In the genomic region with DNA sequence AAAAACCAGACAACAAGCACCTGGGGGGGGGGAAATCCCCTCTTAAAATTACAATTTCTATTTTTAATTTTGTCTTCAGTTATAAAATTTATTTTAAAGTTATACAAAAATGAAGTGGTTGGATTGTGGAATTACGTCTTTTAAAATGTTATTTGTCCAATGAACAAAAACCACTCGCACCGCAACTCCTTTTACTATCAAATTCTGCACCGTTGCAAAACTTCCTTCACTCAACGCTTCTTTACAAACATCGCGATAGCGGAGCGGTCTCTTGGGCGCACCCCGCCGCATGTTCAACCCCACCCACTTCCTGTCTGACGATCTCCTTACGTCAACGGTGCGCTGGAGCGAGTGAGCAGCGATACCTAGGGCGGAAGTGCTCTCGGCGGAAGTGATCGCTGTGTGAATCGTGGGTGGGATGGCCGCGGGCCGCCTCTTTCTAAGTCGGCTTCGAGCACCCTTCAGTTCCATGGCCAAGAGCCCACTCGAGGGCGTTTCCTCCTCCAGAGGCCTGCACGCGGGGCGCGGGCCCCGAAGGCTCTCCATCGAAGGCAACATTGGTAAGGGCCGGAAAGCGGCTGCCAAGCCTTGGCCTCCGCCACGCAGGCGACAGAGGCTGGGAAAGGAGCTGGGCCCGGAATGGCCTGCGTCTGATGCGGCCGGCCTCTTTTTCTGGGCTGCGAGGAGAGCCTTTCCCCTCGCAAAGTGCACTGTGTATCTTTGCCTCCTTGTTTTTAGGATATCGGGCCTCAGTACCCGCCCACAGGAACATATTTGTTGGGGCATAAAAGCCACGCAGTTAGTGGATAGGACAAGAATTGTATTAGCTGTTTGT, we compare ENCODE assay signal across 8 cellular contexts. TPM values are rescaled to one million over a fixed set of nuclear protein-coding genes. Genes with fewer than 3 reads are reported as not detected.
DNase-seq lines count a peak whose midpoint lies in the region; ATAC-seq, FAIRE-seq and TF ChIP-seq lines count a peak whose summit lies in the region.

Gene DGUOK (plus strand): TSS at position 388 of the 835 bp plus-strand sequence. CDS start 31 bp downstream, at position 419.

- peak within 1 kb of the TSS; percentile 96 for H3K27ac Mint-ChIP-seq in activated CD4-positive, alpha-beta T cell treated with anti-CD3 and anti-CD28 coated beads for 36 hours

- POLR2A ChIA-PET in activated CD4-positive, alpha-beta T cell treated with anti-CD3 and anti-CD28 coated beads for 36 hours (lab: Charles Lee) = interaction anchor here (1.4 kb wide), 1 partner anchor 37 kb away, joined by 6 read pairs; no protein-coding TSS in a partner anchor

- peaks cover 0 to 9% of the 10 kb centered on the region in 2 donors for H3K4me1 ChIP-seq in kidney (ENCODE audit: control insufficient read depth in 1 of 2, insufficient read depth in 1 of 2, low read depth in 1 of 2, low read length in 2 of 2)

- CTCF ChIA-PET in activated CD4-positive, alpha-beta T cell treated with anti-CD3 and anti-CD28 coated beads for 36 hours (lab: Charles Lee) = interaction anchor here (0.6 to 1.8 kb wide), 4 partner anchors 12 to 301 kb away, joined by 3 to 5 read pairs (median 3); no protein-coding TSS in a partner anchor

- H3K4me3 Mint-ChIP-seq in activated CD4-positive, alpha-beta T cell treated with anti-CD3 and anti-CD28 coated beads for 36 hours = peak within 1 kb of the TSS; percentile 87

- intact Hi-C loops in activated CD4-positive, alpha-beta T cell treated with anti-CD3 and anti-CD28 coated beads for 36 hours (cut with DNase I, micrococcal nuclease) = loop anchor here (1.0 to 10.0 kb wide), 19 partner anchors 18 to 728 kb away; partner anchors contain the start of genes MTHFD2 (in 2 of the 2), STAMBP (in 2 of the 2), BOLA3 (in 1 of the 2) and CCT7 (in 1 of the 2)
- intact Hi-C loops in kidney (cut with DNase I) = no loop called here

- H3K36me3 ChIP-seq in kidney (ENCODE audit: control insufficient read depth in 1 of 2, insufficient read depth in 2 of 2, low read length in 2 of 2) = no peaks in the 10 kb centered on the region

- peak; percentile 99 for ATAC-seq in HG03442 (IDR thresholded peaks at IDR 0.05; ENCODE audit: unreplicated experiment)
- ATAC-seq in activated CD4-positive, alpha-beta T cell treated with anti-CD3 and anti-CD28 coated beads for 36 hours = peak; percentile 99

- H3K4me3 ChIP-seq in choroid plexus epithelial cell (ENCODE audit: low read depth, low read length) (peak within 1 kb of the TSS; percentile 92), kidney (ENCODE audit: low read length in 2 of 2) (peak within 1 kb of the TSS; percentile 83 to 89)

- no peaks in the 10 kb centered on the region for H3K9me3 ChIP-seq in kidney (ENCODE audit: control insufficient read depth in 1 of 2, low read length in 2 of 2)

- DNase-seq in Ammon's horn (ENCODE audit: low spot score) = peak; percentile 99
- peak; percentile 91 for DNase-seq in GM19238 (ENCODE audit: insufficient read length, low spot score)
- peak; percentile 95 to 97 for DNase-seq in NCI-H524 (lab: John Stamatoyannopoulos, UW)
- DNase-seq in activated CD4-positive, alpha-beta T cell treated with anti-CD3 and anti-CD28 coated beads for 36 hours = peak; percentile 99
- DNase-seq in choroid plexus epithelial cell (ENCODE audit: low read depth) = peak; percentile 100
- DNase-seq in kidney = peak; percentile 99
- peak; percentile 98 for DNase-seq in stimulated activated CD4-positive, alpha-beta T cell treated with anti-CD3 and anti-CD28 coated beads, Interleukin-15, amount 100 ng/mL, for 24 hours

- no peaks in the 10 kb centered on the region for H3K27me3 Mint-ChIP-seq in activated CD4-positive, alpha-beta T cell treated with anti-CD3 and anti-CD28 coated beads for 36 hours

- TF ChIP-seq CTCF in choroid plexus epithelial cell (conservative IDR thresholded peaks at IDR 0.05; ENCODE audit: low read depth, low read length) = no peak
- no peak for TF ChIP-seq CTCF in kidney (IDR thresholded peaks at IDR 0.05; ENCODE audit: borderline replicate concordance, extremely low read depth, insufficient read depth)

- H3K27ac ChIP-seq in kidney (ENCODE audit: low read depth in 2 of 2, low read length in 2 of 2) = peak within 1 kb of the TSS; percentile 88 to 95

- peaks cover 22% of the 10 kb centered on the region for H3K36me3 Mint-ChIP-seq in activated CD4-positive, alpha-beta T cell treated with anti-CD3 and anti-CD28 coated beads for 36 hours (ENCODE audit: low read depth)

- H3K9ac ChIP-seq in kidney (ENCODE audit: low read length in 2 of 2) = peak within 1 kb of the TSS; percentile 83 to 87

- no peaks in the 10 kb centered on the region for H3K9me3 Mint-ChIP-seq in activated CD4-positive, alpha-beta T cell treated with anti-CD3 and anti-CD28 coated beads for 36 hours (ENCODE audit: low read depth)

- H3K4me1 Mint-ChIP-seq in activated CD4-positive, alpha-beta T cell treated with anti-CD3 and anti-CD28 coated beads for 36 hours = peaks cover 49% of the 10 kb centered on the region

- peak; percentile 88 for FAIRE-seq in kidney (lab: Jason Lieb, UNC)

RNA-seq across cellular contexts. Expression of gene DGUOK, which starts in this region (rescaled TPM):
- 100 to 1,000 TPM in 1 of 2 experiments, 10 to 100 TPM in 1; 97.6 to 119 TPM for total RNA-seq in activated CD4-positive, alpha-beta T cell treated with anti-CD3 and anti-CD28 coated beads for 36 hours
- 44.4 TPM for total RNA-seq in kidney
- 86.2 TPM for polyA plus RNA-seq in kidney (ENCODE audit: insufficient read depth, low read depth, low replicate concordance)

Comparison
In these comparisons a context has a peak if more than half of its experiments do, and no peak if none do; other contexts are left out.
1. Peak in every context shown above with its lines: DNase-seq, ATAC-seq, H3K4me3 ChIP-seq and H3K27ac ChIP-seq.